In genomic region chr11:120179071-120179672, GRCh38 we compare ENCODE assay signal across 15 cellular contexts. TPM values are rescaled to one million over a fixed set of nuclear protein-coding genes. Genes with fewer than 3 reads are reported as not detected.
A peak's percentile ranks its signal among the peaks of the same experiment; 100 is the strongest.
DNase-seq lines count a peak whose midpoint lies in the region; ATAC-seq lines count a peak whose summit lies in the region.
"Had no signal": no experiment of that assay in that cellular context is flagged by ENCODE, and none has a peak within 500 bp of the region (broad histone marks: within the 10 kb centered on the region; RNA-seq: fewer than 3 reads in every experiment).

No MANE protein-coding gene starts in this region.

- ATAC-seq in left ventricle myocardium superior (peak; percentile 25), sciatic nerve (peak; percentile 5), left lobe of liver (no peak)
- ATAC-seq: esophagus mucosa had no signal

- no peak overlapping the region for H3K27ac ChIP-seq in substantia nigra (ENCODE audit: low read depth, low read length, poor library complexity, severe bottlenecking)

- intact Hi-C loops in left ventricle myocardium superior (cut with micrococcal nuclease) (loop anchor here (10.0 kb wide), 2 partner anchors 126 to 976 kb away; no protein-coding TSS in a partner anchor), sciatic nerve (cut with DNase I) (no loop called here)

- DNase-seq in D341Med (ENCODE audit: low spot score): peak; percentile 8
- DNase-seq in amniotic epithelial cell (ENCODE audit: low read depth): peak; percentile 46
- no peak for DNase-seq in left ventricle myocardium superior
- peak; percentile 53 for DNase-seq in sciatic nerve (ENCODE audit: low spot score)
- no peak for DNase-seq in NCI-H1417 treated with DMSO at 0.1 percent for 48 hours (lab: John Stamatoyannopoulos, UW)
- DNase-seq in left lobe of liver (ENCODE audit: low spot score): no peak
- DNase-seq in NCI-H446 treated with DMSO at 0.1 percent for 48 hours (lab: John Stamatoyannopoulos, UW): no peak
- no peak for DNase-seq in substantia nigra (lab: John Stamatoyannopoulos, UW)
- DNase-seq: CD4-positive, alpha-beta memory T cell; NCI-H1694; NCI-H510A treated with DMSO at 0.1 percent for 48 hours; nephron progenitor cell; T-helper 9 cell had no signal

RNA-seq across cellular contexts. Expression of gene OAF, which starts 31.7 kb away (rescaled TPM):
- total RNA-seq in left ventricle myocardium superior (27.9 TPM), sciatic nerve (183 TPM), left lobe of liver (345 TPM)

RNA-seq across cellular contexts. Expression of gene TRIM29, which starts 41.3 kb away (rescaled TPM):
- 0.50 TPM for total RNA-seq in left ventricle myocardium superior
- 33.2 TPM for total RNA-seq in sciatic nerve
- total RNA-seq in left lobe of liver: 2.3 TPM
- total RNA-seq: CD4-positive, alpha-beta memory T cell; SK-MEL-5 had no signal

Comparison
In these comparisons a context has a peak if more than half of its experiments do, and no peak if none do; other contexts are left out.
1. DNase-seq: peak in D341Med (single experiment), amniotic epithelial cell (single experiment) and sciatic nerve (single experiment); none in left ventricle myocardium superior (single experiment), NCI-H1417 treated with DMSO at 0.1 percent for 48 hours (single experiment), left lobe of liver (single experiment), NCI-H446 treated with DMSO at 0.1 percent for 48 hours (single experiment) and substantia nigra (0 of 49).
2. RNA of gene TRIM29, which starts 41.3 kb away (total RNA-seq): 33.2 TPM in sciatic nerve (single experiment); 2.3 TPM in left lobe of liver (single experiment) and 0.50 TPM in left ventricle myocardium superior (single experiment); every median in the first group is over 10 times any median in the second.